ENCODE assay signal across 16 cellular contexts in the genomic region with DNA sequence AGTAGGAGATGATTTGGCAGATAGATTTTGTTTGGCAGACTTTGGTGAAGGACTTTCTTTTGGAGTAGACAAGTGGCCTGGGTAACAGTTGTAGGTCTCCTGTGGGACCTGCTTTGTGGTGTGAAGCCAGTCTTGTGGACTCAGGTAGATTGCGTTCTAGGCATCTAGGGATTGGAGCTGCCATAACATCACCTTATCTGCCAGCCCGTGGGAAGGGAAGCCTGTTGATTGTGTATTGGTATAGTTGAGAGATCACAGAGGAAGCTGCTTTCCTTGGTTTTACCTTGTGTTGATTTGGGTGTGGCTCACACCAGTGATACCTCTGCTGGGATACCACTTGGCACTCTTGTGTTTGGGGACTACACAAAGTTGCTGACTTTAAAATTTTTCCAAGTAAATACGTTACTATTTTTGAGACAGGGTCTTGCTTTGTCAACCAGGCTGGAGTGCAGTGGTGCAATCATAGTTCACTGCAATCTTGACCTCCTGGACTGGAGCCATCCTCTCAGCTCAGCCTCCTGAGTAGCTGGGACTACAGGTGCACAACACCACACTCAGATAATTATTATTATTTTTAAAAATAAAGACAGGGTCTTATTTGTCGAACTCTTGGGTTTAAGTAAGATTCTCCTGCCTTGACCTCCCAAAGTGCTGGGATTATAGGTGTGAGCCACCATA. TPM values are rescaled to one million over a fixed set of nuclear protein-coding genes. Genes with fewer than 3 reads are reported as not detected.
DNase-seq lines count a peak whose midpoint lies in the region; ATAC-seq and TF ChIP-seq lines count a peak whose summit lies in the region.
"Had no signal": no experiment of that assay in that cellular context is flagged by ENCODE, and none has a peak within 500 bp of the region (broad histone marks: within the 10 kb centered on the region; RNA-seq: fewer than 3 reads in every experiment).

No MANE protein-coding gene starts in this region.

- H3K9me3 ChIP-seq in sigmoid colon = no peaks in the 10 kb centered on the region

- H3K27ac ChIP-seq in sigmoid colon = no peak overlapping the region

- H3K27me3 Mint-ChIP-seq in T-helper 1 cell treated with Interleukin-12 subunit alpha and Interleukin-12 subunit beta and Interleukin-4 antibody, amounts not matched to agents 30 μg/mL and 1 μg/mL, for 36 hours (ENCODE audit: low read depth) = no peaks in the 10 kb centered on the region
- no peaks in the 10 kb centered on the region for H3K27me3 Mint-ChIP-seq in WTC11 (ENCODE audit: low read depth)
- H3K27me3 Mint-ChIP-seq: activated CD4-positive, alpha-beta T cell treated with anti-CD3 and anti-CD28 coated beads, Interleukin-2, amount 10 ng/mL, durations not matched to agents 24 days and 14 days had no signal

- H3K4me3 Mint-ChIP-seq in T-helper 1 cell treated with Interleukin-12 subunit alpha and Interleukin-12 subunit beta and Interleukin-4 antibody, amounts not matched to agents 30 μg/mL and 1 μg/mL, for 36 hours = no peak overlapping the region
- no peak overlapping the region for H3K4me3 Mint-ChIP-seq in WTC11
- H3K4me3 Mint-ChIP-seq: activated CD4-positive, alpha-beta T cell treated with anti-CD3 and anti-CD28 coated beads, Interleukin-2, amount 10 ng/mL, durations not matched to agents 24 days and 14 days had no signal

- intact Hi-C loops in sigmoid colon (cut with DNase I) = no loop called here

- H3K36me3 Mint-ChIP-seq in T-helper 1 cell treated with Interleukin-12 subunit alpha and Interleukin-12 subunit beta and Interleukin-4 antibody, amounts not matched to agents 30 μg/mL and 1 μg/mL, for 36 hours (ENCODE audit: low read depth) = peaks cover 32% of the 10 kb centered on the region
- H3K36me3 Mint-ChIP-seq in WTC11 = peaks cover 40% of the 10 kb centered on the region

- TF ChIP-seq POLR2A in sigmoid colon (IDR thresholded peaks at IDR 0.05) = no peak

- TF ChIP-seq EP300 in sigmoid colon (IDR thresholded peaks at IDR 0.05) = no peak

- 63 to 75% methylated on average over 4 of the region's 4 CpGs for WGBS in sigmoid colon, 2 donors

- no peak for ATAC-seq in WTC11
- peak; percentile 40 for ATAC-seq in left lobe of liver
- ATAC-seq in GM19328 (IDR thresholded peaks at IDR 0.05; ENCODE audit: unreplicated experiment) = no peak
- ATAC-seq: right cardiac atrium had no signal

- H3K27me3 ChIP-seq in sigmoid colon = no peaks in the 10 kb centered on the region

- H3K9me3 Mint-ChIP-seq in T-helper 1 cell treated with Interleukin-12 subunit alpha and Interleukin-12 subunit beta and Interleukin-4 antibody, amounts not matched to agents 30 μg/mL and 1 μg/mL, for 36 hours = no peaks in the 10 kb centered on the region
- no peaks in the 10 kb centered on the region for H3K9me3 Mint-ChIP-seq in WTC11
- H3K9me3 Mint-ChIP-seq: activated CD4-positive, alpha-beta T cell treated with anti-CD3 and anti-CD28 coated beads, Interleukin-2, amount 10 ng/mL, durations not matched to agents 24 days and 14 days had no signal

- DNase-seq in T-helper 1 cell = no peak
- DNase-seq in WTC11 (ENCODE audit: low spot score) = no peak
- DNase-seq in left lobe of liver (ENCODE audit: low spot score) = no peak
- peak; percentile 22 for DNase-seq in sigmoid colon
- DNase-seq in NCI-H2081 (lab: John Stamatoyannopoulos, UW) = no peak
- no peak for DNase-seq in NCI-H2196 treated with DMSO at 0.1 percent for 48 hours (lab: John Stamatoyannopoulos, UW; ENCODE audit: unreplicated experiment)
- DNase-seq: 8988T; activated CD4-positive, alpha-beta T cell treated with anti-CD3 and anti-CD28 coated beads, Interleukin-2, amount 10 ng/mL, durations not matched to agents 24 days and 14 days; activated naive CD4-positive, alpha-beta T cell; cerebellar nuclear complex; NCI-H1105 treated with DMSO at 0.1 percent for 48 hours; NCI-H510A; right cardiac atrium; substantia nigra had no signal

- H3K36me3 ChIP-seq in sigmoid colon = peaks cover 0 to 32% (median 4%) of the 10 kb centered on the region in 4 donors

- TF ChIP-seq CTCF in WTC11 (IDR thresholded peaks at IDR 0.05) (no peak), sigmoid colon (IDR thresholded peaks at IDR 0.05) (no peak)

- H3K4me3 ChIP-seq in sigmoid colon = no peak overlapping the region

- POLR2A ChIA-PET in WTC11 (lab: Charles Lee) = interaction anchor here (1.6 kb wide), 1 partner anchor 61 kb away, joined by 3 read pairs; a partner anchor contains a TSS

- CTCF ChIA-PET in WTC11 (lab: Charles Lee) = interaction anchor here (0.6 to 2.1 kb wide), 7 partner anchors 31 to 129 kb away, joined by 3 to 7 read pairs (median 5); a partner anchor contains a TSS

- H3K4me1 ChIP-seq in sigmoid colon = peaks cover 0 to 90% (median 85%) of the 10 kb centered on the region in 4 donors

- peak overlapping the region; percentile 24 for H3K27ac Mint-ChIP-seq in T-helper 1 cell treated with Interleukin-12 subunit alpha and Interleukin-12 subunit beta and Interleukin-4 antibody, amounts not matched to agents 30 μg/mL and 1 μg/mL, for 36 hours
- H3K27ac Mint-ChIP-seq in WTC11 = peak overlapping the region; percentile 93

- H3K4me1 Mint-ChIP-seq in T-helper 1 cell treated with Interleukin-12 subunit alpha and Interleukin-12 subunit beta and Interleukin-4 antibody, amounts not matched to agents 30 μg/mL and 1 μg/mL, for 36 hours (ENCODE audit: low read depth) = peaks cover 61% of the 10 kb centered on the region
- peaks cover 89% of the 10 kb centered on the region for H3K4me1 Mint-ChIP-seq in WTC11

TF ChIP-seq in WTC11, 78 proteins besides CTCF, POLR2A, EP300 and RAD21:
- TF ChIP-seq NFE2L1 (CRISPR knock-in tag; IDR thresholded peaks at IDR 0.05) = no peak
- no peak for TF ChIP-seq TEAD1 (CRISPR knock-in tag; IDR thresholded peaks at IDR 0.05)

RNA-seq across cellular contexts. Expression of a gene that starts 7.8 kb away (rescaled TPM):
- total RNA-seq in WTC11 (2021) = 309 to 416 TPM (median 343 TPM) in 3 replicates
- 66.9 TPM for total RNA-seq in left lobe of liver
- 100 to 1,000 TPM in 1 of 4 donors, 10 to 100 TPM in 3; 62.8 to 100 (median 76.1) TPM for total RNA-seq in sigmoid colon
- 100 to 1,000 TPM in 1 of 3 donors, 10 to 100 TPM in 2; 80.5 to 224 (median 83.9) TPM for polyA plus RNA-seq in sigmoid colon

RNA-seq across cellular contexts. Expression of a gene that starts 39.5 kb away (rescaled TPM):
- total RNA-seq in WTC11 (2021) (20.2 to 30.4 TPM (median 27.5 TPM) in 3 replicates), left lobe of liver (44.6 TPM), sigmoid colon (100 to 1,000 TPM; 283 to 383 (median 303) TPM)
- 10 to 100 TPM; 25.8 to 46.2 (median 42.1) TPM for polyA plus RNA-seq in sigmoid colon

RNA-seq across cellular contexts. Expression of a gene that starts 49.9 kb away (rescaled TPM):
- total RNA-seq in WTC11 (2021) = 0.46 to 1.1 TPM (median 0.66 TPM) in 3 replicates
- 1.7 TPM for total RNA-seq in left lobe of liver
- total RNA-seq in sigmoid colon = 1 to 10 TPM in 1 of 4 donors, under 1 TPM in 2, not detected in 1; 0.16 to 1.1 (median 0.36) TPM
- polyA plus RNA-seq in sigmoid colon = 1 to 10 TPM in 1 of 3 donors, under 1 TPM in 2; 0.60 to 1.5 (median 0.69) TPM
